In the genomic region with DNA sequence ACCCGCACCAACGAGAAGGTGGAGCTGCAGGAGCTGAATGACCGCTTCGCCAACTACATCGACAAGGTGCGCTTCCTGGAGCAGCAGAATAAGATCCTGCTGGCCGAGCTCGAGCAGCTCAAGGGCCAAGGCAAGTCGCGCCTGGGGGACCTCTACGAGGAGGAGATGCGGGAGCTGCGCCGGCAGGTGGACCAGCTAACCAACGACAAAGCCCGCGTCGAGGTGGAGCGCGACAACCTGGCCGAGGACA, we compare ENCODE assay signal across 1 cellular context.
TF ChIP-seq lines count a peak whose summit lies in the region.

No MANE protein-coding gene starts in this region.

TF ChIP-seq in SK-N-SH treated with all-trans-retinoic acid at 6 μM for 48 hours, 23 proteins besides CTCF, POLR2A, EP300 and RAD21 (continued from another document):
- TF ChIP-seq, protein P1, sequence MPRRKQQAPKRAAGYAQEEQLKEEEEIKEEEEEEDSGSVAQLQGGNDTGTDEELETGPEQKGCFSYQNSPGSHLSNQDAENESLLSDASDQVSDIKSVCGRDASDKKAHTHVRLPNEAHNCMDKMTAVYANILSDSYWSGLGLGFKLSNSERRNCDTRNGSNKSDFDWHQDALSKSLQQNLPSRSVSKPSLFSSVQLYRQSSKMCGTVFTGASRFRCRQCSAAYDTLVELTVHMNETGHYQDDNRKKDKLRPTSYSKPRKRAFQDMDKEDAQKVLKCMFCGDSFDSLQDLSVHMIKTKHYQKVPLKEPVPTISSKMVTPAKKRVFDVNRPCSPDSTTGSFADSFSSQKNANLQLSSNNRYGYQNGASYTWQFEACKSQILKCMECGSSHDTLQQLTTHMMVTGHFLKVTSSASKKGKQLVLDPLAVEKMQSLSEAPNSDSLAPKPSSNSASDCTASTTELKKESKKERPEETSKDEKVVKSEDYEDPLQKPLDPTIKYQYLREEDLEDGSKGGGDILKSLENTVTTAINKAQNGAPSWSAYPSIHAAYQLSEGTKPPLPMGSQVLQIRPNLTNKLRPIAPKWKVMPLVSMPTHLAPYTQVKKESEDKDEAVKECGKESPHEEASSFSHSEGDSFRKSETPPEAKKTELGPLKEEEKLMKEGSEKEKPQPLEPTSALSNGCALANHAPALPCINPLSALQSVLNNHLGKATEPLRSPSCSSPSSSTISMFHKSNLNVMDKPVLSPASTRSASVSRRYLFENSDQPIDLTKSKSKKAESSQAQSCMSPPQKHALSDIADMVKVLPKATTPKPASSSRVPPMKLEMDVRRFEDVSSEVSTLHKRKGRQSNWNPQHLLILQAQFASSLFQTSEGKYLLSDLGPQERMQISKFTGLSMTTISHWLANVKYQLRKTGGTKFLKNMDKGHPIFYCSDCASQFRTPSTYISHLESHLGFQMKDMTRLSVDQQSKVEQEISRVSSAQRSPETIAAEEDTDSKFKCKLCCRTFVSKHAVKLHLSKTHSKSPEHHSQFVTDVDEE (CRISPR knock-in tag; IDR thresholded peaks at IDR 0.05), result no peak
- TF ChIP-seq ZNF70 (CRISPR knock-in tag; IDR thresholded peaks at IDR 0.05) (no peak), OSR1 (CRISPR knock-in tag; IDR thresholded peaks at IDR 0.05) (no peak), PPARA (CRISPR knock-in tag; IDR thresholded peaks at IDR 0.05; ENCODE audit: borderline replicate concordance) (no peak), BACH2 (CRISPR knock-in tag; IDR thresholded peaks at IDR 0.05; ENCODE audit: borderline replicate concordance) (no peak), ISL1 (CRISPR knock-in tag; IDR thresholded peaks at IDR 0.05) (no peak), ESRRG (CRISPR knock-in tag; IDR thresholded peaks at IDR 0.05) (no peak), ZNF8 (CRISPR knock-in tag; IDR thresholded peaks at IDR 0.05) (no peak), ZFP30 (CRISPR knock-in tag; IDR thresholded peaks at IDR 0.05) (no peak), ZNF565 (CRISPR knock-in tag; conservative IDR thresholded peaks at IDR 0.05; ENCODE audit: low read depth) (no peak), TOX (CRISPR knock-in tag; IDR thresholded peaks at IDR 0.05; ENCODE audit: borderline replicate concordance) (no peak), ARNTL (CRISPR knock-in tag; IDR thresholded peaks at IDR 0.05; ENCODE audit: borderline replicate concordance, low read depth) (no peak), ZFP3 (CRISPR knock-in tag; IDR thresholded peaks at IDR 0.05) (no peak), CSDC2 (CRISPR knock-in tag; IDR thresholded peaks at IDR 0.05) (no peak), RARB (CRISPR knock-in tag; IDR thresholded peaks at IDR 0.05) (no peak), SNAI2 (CRISPR knock-in tag; IDR thresholded peaks at IDR 0.05) (no peak)
- TF ChIP-seq, protein P2, sequence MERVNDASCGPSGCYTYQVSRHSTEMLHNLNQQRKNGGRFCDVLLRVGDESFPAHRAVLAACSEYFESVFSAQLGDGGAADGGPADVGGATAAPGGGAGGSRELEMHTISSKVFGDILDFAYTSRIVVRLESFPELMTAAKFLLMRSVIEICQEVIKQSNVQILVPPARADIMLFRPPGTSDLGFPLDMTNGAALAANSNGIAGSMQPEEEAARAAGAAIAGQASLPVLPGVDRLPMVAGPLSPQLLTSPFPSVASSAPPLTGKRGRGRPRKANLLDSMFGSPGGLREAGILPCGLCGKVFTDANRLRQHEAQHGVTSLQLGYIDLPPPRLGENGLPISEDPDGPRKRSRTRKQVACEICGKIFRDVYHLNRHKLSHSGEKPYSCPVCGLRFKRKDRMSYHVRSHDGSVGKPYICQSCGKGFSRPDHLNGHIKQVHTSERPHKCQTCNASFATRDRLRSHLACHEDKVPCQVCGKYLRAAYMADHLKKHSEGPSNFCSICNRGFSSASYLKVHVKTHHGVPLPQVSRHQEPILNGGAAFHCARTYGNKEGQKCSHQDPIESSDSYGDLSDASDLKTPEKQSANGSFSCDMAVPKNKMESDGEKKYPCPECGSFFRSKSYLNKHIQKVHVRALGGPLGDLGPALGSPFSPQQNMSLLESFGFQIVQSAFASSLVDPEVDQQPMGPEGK (CRISPR knock-in tag; IDR thresholded peaks at IDR 0.05; ENCODE audit: borderline replicate concordance), result no peak
